In the genomic region with DNA sequence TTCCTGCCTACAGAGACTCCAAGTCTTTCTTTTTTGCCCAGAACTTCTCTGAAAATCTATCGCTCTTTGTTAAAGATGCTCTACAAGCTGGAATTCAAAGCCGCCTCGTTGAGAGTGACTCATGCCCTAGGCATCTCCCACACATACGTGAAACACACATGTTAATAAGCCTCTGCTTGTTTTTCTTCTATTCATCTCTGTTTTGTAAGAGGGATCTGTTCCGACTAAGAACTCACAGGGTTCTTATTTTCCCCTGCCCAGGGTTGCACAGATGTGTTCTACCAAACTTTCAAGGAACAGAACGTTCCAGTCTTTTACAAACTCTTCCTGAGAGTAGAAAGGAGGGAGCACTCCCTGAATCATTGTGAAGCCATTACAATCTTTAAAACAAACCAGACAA, we compare ENCODE assay signal across 1 cellular context.
TF ChIP-seq lines count a peak whose summit lies in the region.

No MANE protein-coding gene starts in this region.

TF ChIP-seq in K562, 482 proteins besides CTCF, POLR2A, EP300 and RAD21 (continued from another document):
- TF ChIP-seq, protein P1, sequence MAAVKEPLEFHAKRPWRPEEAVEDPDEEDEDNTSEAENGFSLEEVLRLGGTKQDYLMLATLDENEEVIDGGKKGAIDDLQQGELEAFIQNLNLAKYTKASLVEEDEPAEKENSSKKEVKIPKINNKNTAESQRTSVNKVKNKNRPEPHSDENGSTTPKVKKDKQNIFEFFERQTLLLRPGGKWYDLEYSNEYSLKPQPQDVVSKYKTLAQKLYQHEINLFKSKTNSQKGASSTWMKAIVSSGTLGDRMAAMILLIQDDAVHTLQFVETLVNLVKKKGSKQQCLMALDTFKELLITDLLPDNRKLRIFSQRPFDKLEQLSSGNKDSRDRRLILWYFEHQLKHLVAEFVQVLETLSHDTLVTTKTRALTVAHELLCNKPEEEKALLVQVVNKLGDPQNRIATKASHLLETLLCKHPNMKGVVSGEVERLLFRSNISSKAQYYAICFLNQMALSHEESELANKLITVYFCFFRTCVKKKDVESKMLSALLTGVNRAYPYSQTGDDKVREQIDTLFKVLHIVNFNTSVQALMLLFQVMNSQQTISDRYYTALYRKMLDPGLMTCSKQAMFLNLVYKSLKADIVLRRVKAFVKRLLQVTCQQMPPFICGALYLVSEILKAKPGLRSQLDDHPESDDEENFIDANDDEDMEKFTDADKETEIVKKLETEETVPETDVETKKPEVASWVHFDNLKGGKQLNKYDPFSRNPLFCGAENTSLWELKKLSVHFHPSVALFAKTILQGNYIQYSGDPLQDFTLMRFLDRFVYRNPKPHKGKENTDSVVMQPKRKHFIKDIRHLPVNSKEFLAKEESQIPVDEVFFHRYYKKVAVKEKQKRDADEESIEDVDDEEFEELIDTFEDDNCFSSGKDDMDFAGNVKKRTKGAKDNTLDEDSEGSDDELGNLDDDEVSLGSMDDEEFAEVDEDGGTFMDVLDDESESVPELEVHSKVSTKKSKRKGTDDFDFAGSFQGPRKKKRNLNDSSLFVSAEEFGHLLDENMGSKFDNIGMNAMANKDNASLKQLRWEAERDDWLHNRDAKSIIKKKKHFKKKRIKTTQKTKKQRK (IDR thresholded peaks at IDR 0.05; ENCODE audit: borderline replicate concordance, low read depth, low read length) = no peak
- TF ChIP-seq FOSL1 (tag; conservative IDR thresholded peaks at IDR 0.05) (peak; percentile 32), JUND (IDR thresholded peaks at IDR 0.05; ENCODE audit: borderline replicate concordance, low read depth, low read length) (0 out of 2 replicates have a peak, but pooled peaks have one; percentile 34), JUND (tag; IDR thresholded peaks at IDR 0.05; ENCODE audit: borderline replicate concordance, low read depth, low read length) (no peak), SMARCC2 (IDR thresholded peaks at IDR 0.05; ENCODE audit: low read depth) (no peak), NR3C1 (CRISPR knock-in tag; IDR thresholded peaks at IDR 0.05) (no peak), RB1 (IDR thresholded peaks at IDR 0.05; ENCODE audit: low read depth) (no peak), MTF1 (CRISPR knock-in tag; IDR thresholded peaks at IDR 0.05; ENCODE audit: borderline replicate concordance) (no peak)
- TF ChIP-seq, protein P2, sequence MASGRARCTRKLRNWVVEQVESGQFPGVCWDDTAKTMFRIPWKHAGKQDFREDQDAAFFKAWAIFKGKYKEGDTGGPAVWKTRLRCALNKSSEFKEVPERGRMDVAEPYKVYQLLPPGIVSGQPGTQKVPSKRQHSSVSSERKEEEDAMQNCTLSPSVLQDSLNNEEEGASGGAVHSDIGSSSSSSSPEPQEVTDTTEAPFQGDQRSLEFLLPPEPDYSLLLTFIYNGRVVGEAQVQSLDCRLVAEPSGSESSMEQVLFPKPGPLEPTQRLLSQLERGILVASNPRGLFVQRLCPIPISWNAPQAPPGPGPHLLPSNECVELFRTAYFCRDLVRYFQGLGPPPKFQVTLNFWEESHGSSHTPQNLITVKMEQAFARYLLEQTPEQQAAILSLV (tag; IDR thresholded peaks at IDR 0.05) = no peak
- TF ChIP-seq, protein P3, sequence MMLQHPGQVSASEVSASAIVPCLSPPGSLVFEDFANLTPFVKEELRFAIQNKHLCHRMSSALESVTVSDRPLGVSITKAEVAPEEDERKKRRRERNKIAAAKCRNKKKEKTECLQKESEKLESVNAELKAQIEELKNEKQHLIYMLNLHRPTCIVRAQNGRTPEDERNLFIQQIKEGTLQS (IDR thresholded peaks at IDR 0.05) = 0 out of 2 replicates have a peak, but pooled peaks have one; percentile 9
- TF ChIP-seq, protein P3 (CRISPR knock-in tag; conservative IDR thresholded peaks at IDR 0.05) = no peak
